Comparison of ENCODE assay signal across 26 cellular contexts in the genomic region with DNA sequence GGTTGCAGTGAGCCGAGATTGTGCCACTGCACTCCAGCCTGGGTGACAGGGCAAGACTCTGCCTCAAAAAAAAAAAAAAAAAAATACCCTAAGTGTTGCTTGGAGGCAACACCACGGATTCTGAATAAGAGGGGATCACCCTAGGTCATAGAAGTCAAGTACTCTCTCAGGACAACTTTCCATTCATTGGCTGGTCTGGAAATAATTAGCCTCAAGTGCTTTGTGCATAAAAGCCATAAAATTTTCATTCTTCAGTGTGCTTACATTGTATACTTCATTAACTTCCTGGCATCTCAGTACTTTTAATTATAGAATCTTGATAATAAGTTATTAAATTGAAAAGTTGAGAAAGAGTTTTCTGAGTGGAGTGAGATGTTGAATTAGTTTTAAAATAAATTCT.
DNase-seq lines count a peak whose midpoint lies in the region; ATAC-seq, FAIRE-seq and TF ChIP-seq lines count a peak whose summit lies in the region.
"Had no signal": no experiment of that assay in that cellular context is flagged by ENCODE, and none has a peak within 500 bp of the region (broad histone marks: within the 10 kb centered on the region; RNA-seq: fewer than 3 reads in every experiment).

No MANE protein-coding gene starts in this region.

- no peak overlapping the region for H3K4me3 ChIP-seq in kidney (ENCODE audit: low read length in 2 of 2)
- H3K4me3 ChIP-seq in upper lobe of right lung: no peak overlapping the region
- H3K4me3 ChIP-seq: BLaER1 had no signal

- H3K4me1 ChIP-seq in kidney (ENCODE audit: control insufficient read depth in 1 of 2, insufficient read depth in 1 of 2, low read depth in 1 of 2, low read length in 2 of 2) (no peaks in the 10 kb centered on the region), upper lobe of right lung (no peaks in the 10 kb centered on the region)
- H3K4me1 ChIP-seq: BE2C, BLaER1 had no signal

- intact Hi-C loops in kidney (cut with DNase I) (no loop called here), upper lobe of right lung (cut with DNase I) (no loop called here), MCF 10A (cut with micrococcal nuclease) (no loop called here)
- intact Hi-C loops in activated T-helper 1 cell treated with anti-CD3 and anti-CD28 coated beads, Interleukin-12 subunit alpha, Interleukin-12 subunit beta, Interleukin-2, Interleukin-4 antibody, amounts not matched to agents 30 ng/mL and 10 ng/mL and 1 ng/mL, durations not matched to agents 14 hours and 24 hours and 36 hours (cut with micrococcal nuclease): no loop called here

- no peaks in the 10 kb centered on the region for H3K27me3 Mint-ChIP-seq in activated T-helper 1 cell treated with anti-CD3 and anti-CD28 coated beads, Interleukin-12 subunit alpha, Interleukin-12 subunit beta, Interleukin-2, Interleukin-4 antibody, amounts not matched to agents 30 ng/mL and 10 ng/mL and 1 ng/mL, durations not matched to agents 14 hours and 24 hours and 36 hours (ENCODE audit: insufficient read depth)
- no peaks in the 10 kb centered on the region for H3K27me3 Mint-ChIP-seq in MCF 10A (ENCODE audit: insufficient read depth, unreplicated experiment)
- H3K27me3 Mint-ChIP-seq: CD4-positive, alpha-beta memory T cell; CD4-positive, CD25-positive, alpha-beta regulatory T cell; CD8-positive, alpha-beta memory T cell had no signal

- peaks cover 8% of the 10 kb centered on the region for H3K9me3 Mint-ChIP-seq in activated T-helper 1 cell treated with anti-CD3 and anti-CD28 coated beads, Interleukin-12 subunit alpha, Interleukin-12 subunit beta, Interleukin-2, Interleukin-4 antibody, amounts not matched to agents 30 ng/mL and 10 ng/mL and 1 ng/mL, durations not matched to agents 14 hours and 24 hours and 36 hours
- H3K9me3 Mint-ChIP-seq in MCF 10A (ENCODE audit: unreplicated experiment): no peaks in the 10 kb centered on the region

- H3K36me3 ChIP-seq in kidney (ENCODE audit: control insufficient read depth in 1 of 2, insufficient read depth in 2 of 2, low read length in 2 of 2): no peaks in the 10 kb centered on the region
- H3K36me3 ChIP-seq in upper lobe of right lung: no peaks in the 10 kb centered on the region
- H3K36me3 ChIP-seq: BE2C, BLaER1 had no signal

- H3K36me3 Mint-ChIP-seq in activated T-helper 1 cell treated with anti-CD3 and anti-CD28 coated beads, Interleukin-12 subunit alpha, Interleukin-12 subunit beta, Interleukin-2, Interleukin-4 antibody, amounts not matched to agents 30 ng/mL and 10 ng/mL and 1 ng/mL, durations not matched to agents 14 hours and 24 hours and 36 hours (ENCODE audit: low read depth): no peaks in the 10 kb centered on the region
- no peaks in the 10 kb centered on the region for H3K36me3 Mint-ChIP-seq in MCF 10A (ENCODE audit: insufficient read depth, unreplicated experiment)
- H3K36me3 Mint-ChIP-seq: CD14-positive monocyte; CD4-positive, alpha-beta memory T cell; CD4-positive, CD25-positive, alpha-beta regulatory T cell; CD8-positive, alpha-beta memory T cell had no signal

- CTCF ChIA-PET in MCF 10A (lab: Yijun Ruan, JAX): no interaction called here

- BruUV-seq in MCF 10A (replicated peaks; lab: Mats Ljungman, UMichigan): no TSS peak

- H3K27me3 ChIP-seq in upper lobe of right lung: no peaks in the 10 kb centered on the region
- H3K27me3 ChIP-seq: BE2C, BLaER1 had no signal

- H3K9ac ChIP-seq in kidney (ENCODE audit: low read length in 2 of 2): no peak overlapping the region
- H3K9ac ChIP-seq: BLaER1 had no signal

- TF ChIP-seq CTCF in kidney (IDR thresholded peaks at IDR 0.05; ENCODE audit: borderline replicate concordance, extremely low read depth, insufficient read depth) (no peak), upper lobe of right lung (IDR thresholded peaks at IDR 0.05) (no peak), MCF 10A (IDR thresholded peaks at IDR 0.05; ENCODE audit: unreplicated experiment) (no peak)

- no peak overlapping the region for H3K4me3 Mint-ChIP-seq in activated T-helper 1 cell treated with anti-CD3 and anti-CD28 coated beads, Interleukin-12 subunit alpha, Interleukin-12 subunit beta, Interleukin-2, Interleukin-4 antibody, amounts not matched to agents 30 ng/mL and 10 ng/mL and 1 ng/mL, durations not matched to agents 14 hours and 24 hours and 36 hours
- H3K4me3 Mint-ChIP-seq in MCF 10A (ENCODE audit: unreplicated experiment): no peak overlapping the region
- H3K4me3 Mint-ChIP-seq: CD14-positive monocyte; CD4-positive, alpha-beta memory T cell; CD4-positive, CD25-positive, alpha-beta regulatory T cell; CD8-positive, alpha-beta memory T cell had no signal

- H3K27ac Mint-ChIP-seq in activated T-helper 1 cell treated with anti-CD3 and anti-CD28 coated beads, Interleukin-12 subunit alpha, Interleukin-12 subunit beta, Interleukin-2, Interleukin-4 antibody, amounts not matched to agents 30 ng/mL and 10 ng/mL and 1 ng/mL, durations not matched to agents 14 hours and 24 hours and 36 hours: no peak overlapping the region
- H3K27ac Mint-ChIP-seq in MCF 10A (ENCODE audit: low read depth, unreplicated experiment): no peak overlapping the region
- H3K27ac Mint-ChIP-seq: CD14-positive monocyte; CD4-positive, alpha-beta memory T cell; CD4-positive, CD25-positive, alpha-beta regulatory T cell; CD8-positive, alpha-beta memory T cell had no signal

- in situ Hi-C loops in Caki2 (cut with HindIII; ENCODE audit: low pct_unique_long_range_greater_than_20kb, low sequenced_read_pairs): no loop called here

- peak; percentile 27 for DNase-seq in Caki2 (ENCODE audit: low read depth)
- no peak for DNase-seq in kidney
- peak; percentile 57 for DNase-seq in left kidney (ENCODE audit: low read depth, low spot score)
- DNase-seq in upper lobe of right lung: no peak
- DNase-seq in activated T-helper 1 cell treated with anti-CD3 and anti-CD28 coated beads, Interleukin-12 subunit alpha, Interleukin-12 subunit beta, Interleukin-2, Interleukin-4 antibody, amounts not matched to agents 30 ng/mL and 10 ng/mL and 1 ng/mL, durations not matched to agents 14 hours and 24 hours and 36 hours (ENCODE audit: low spot score): no peak
- no peak for DNase-seq in MCF 10A (ENCODE audit: unreplicated experiment)
- DNase-seq: ACHN; BE2C; C1 segment of cervical spinal cord; Calu3; CD4-positive, alpha-beta memory T cell; CD4-positive, CD25-positive, alpha-beta regulatory T cell; CD8-positive, alpha-beta memory T cell; COR-L47; DMS79 treated with DMSO at 0.1 percent for 48 hours; GF-D8 had no signal

- ATAC-seq in upper lobe of right lung (no peak), GM21526 (IDR thresholded peaks at IDR 0.05; ENCODE audit: low FRiP score, unreplicated experiment) (no peak)

- H3K9me3 ChIP-seq in kidney (ENCODE audit: control insufficient read depth in 1 of 2, low read length in 2 of 2): no peaks in the 10 kb centered on the region
- no peaks in the 10 kb centered on the region for H3K9me3 ChIP-seq in upper lobe of right lung
- H3K9me3 ChIP-seq: BE2C, BLaER1 had no signal

- H3K4me1 Mint-ChIP-seq in activated T-helper 1 cell treated with anti-CD3 and anti-CD28 coated beads, Interleukin-12 subunit alpha, Interleukin-12 subunit beta, Interleukin-2, Interleukin-4 antibody, amounts not matched to agents 30 ng/mL and 10 ng/mL and 1 ng/mL, durations not matched to agents 14 hours and 24 hours and 36 hours (ENCODE audit: low read depth): no peaks in the 10 kb centered on the region
- no peaks in the 10 kb centered on the region for H3K4me1 Mint-ChIP-seq in MCF 10A (ENCODE audit: insufficient read depth, unreplicated experiment)
- H3K4me1 Mint-ChIP-seq: CD14-positive monocyte; CD4-positive, alpha-beta memory T cell; CD4-positive, CD25-positive, alpha-beta regulatory T cell; CD8-positive, alpha-beta memory T cell had no signal

- H3K27ac ChIP-seq in kidney (ENCODE audit: low read depth in 2 of 2, low read length in 2 of 2) (no peak overlapping the region), upper lobe of right lung (no peak overlapping the region)
- H3K27ac ChIP-seq: 22Rv1, BLaER1 had no signal

- FAIRE-seq in endometrium (lab: Jason Lieb, UNC): peak; percentile 18
- peak; percentile 53 for FAIRE-seq in kidney (lab: Jason Lieb, UNC)
- FAIRE-seq: A204.1, D721Med, G401.6, GM12891, GM19239 had no signal

- POLR2A ChIA-PET in MCF 10A (lab: Yijun Ruan, JAX): interaction anchor here (0.6 kb wide), 1 partner anchor 50 kb away, joined by 3 read pairs; no protein-coding TSS in a partner anchor

Comparison
In these comparisons a context has a peak if more than half of its experiments do, and no peak if none do; other contexts are left out.
1. DNase-seq: peak in Caki2 (single experiment) and left kidney (single experiment); none in kidney (single experiment), upper lobe of right lung (single experiment), activated T-helper 1 cell treated with anti-CD3 and anti-CD28 coated beads, Interleukin-12 subunit alpha, Interleukin-12 subunit beta, Interleukin-2, Interleukin-4 antibody, amounts not matched to agents 30 ng/mL and 10 ng/mL and 1 ng/mL, durations not matched to agents 14 hours and 24 hours and 36 hours (single experiment) and MCF 10A (single experiment).